22 cellular contexts compared by ENCODE assay signal in genomic region chr1:32374193-32374592, GRCh38. TPM values are rescaled to one million over a fixed set of nuclear protein-coding genes. Genes with fewer than 3 reads are reported as not detected.
DNase-seq lines count a peak whose midpoint lies in the region; ATAC-seq, FAIRE-seq and TF ChIP-seq lines count a peak whose summit lies in the region.
"Had no signal": no experiment of that assay in that cellular context is flagged by ENCODE, and none has a peak within 500 bp of the region (broad histone marks: within the 10 kb centered on the region; RNA-seq: fewer than 3 reads in every experiment).

No MANE protein-coding gene starts in this region.

- H3K4me1 Mint-ChIP-seq in astrocyte (ENCODE audit: low read depth, unreplicated experiment) (no peaks in the 10 kb centered on the region), memory B cell (peaks cover 17% of the 10 kb centered on the region)

- no peak overlapping the region for H3K4me3 Mint-ChIP-seq in astrocyte (ENCODE audit: unreplicated experiment)
- no peak overlapping the region for H3K4me3 Mint-ChIP-seq in memory B cell
- H3K4me3 Mint-ChIP-seq: CD4-positive, CD25-positive, alpha-beta regulatory T cell; CD8-positive, alpha-beta memory T cell had no signal

- H4K20me1 ChIP-seq in HepG2 (ENCODE audit: insufficient read depth, low read length): no peaks in the 10 kb centered on the region
- peaks cover 16% of the 10 kb centered on the region for H4K20me1 ChIP-seq in astrocyte (ENCODE audit: insufficient read depth, low read length)

- no peaks in the 10 kb centered on the region for H3K4me1 ChIP-seq in HepG2 (ENCODE audit: insufficient read depth, low read length)
- H3K4me1 ChIP-seq in right lobe of liver: no peaks in the 10 kb centered on the region
- H3K4me1 ChIP-seq in astrocyte (ENCODE audit: insufficient read depth, low read length): no peaks in the 10 kb centered on the region
- H3K4me1 ChIP-seq: BE2C, HAP-1 had no signal

- H3K79me2 ChIP-seq in HepG2 (ENCODE audit: insufficient read depth, low read length): no peaks in the 10 kb centered on the region
- no peaks in the 10 kb centered on the region for H3K79me2 ChIP-seq in astrocyte (ENCODE audit: insufficient read depth, low read length)

- intact Hi-C loops in HepG2 (cut with micrococcal nuclease; ENCODE audit: unreplicated experiment) (no loop called here), right lobe of liver (cut with DNase I) (no loop called here)

- no peak for TF ChIP-seq CTCF in HepG2 (CRISPR knock-in tag; IDR thresholded peaks at IDR 0.05)
- no peak for TF ChIP-seq CTCF in right lobe of liver (IDR thresholded peaks at IDR 0.05)
- no peak for TF ChIP-seq CTCF in astrocyte (IDR thresholded peaks at IDR 0.05; ENCODE audit: insufficient read depth, low read depth, low read length)

- H3K9me3 ChIP-seq in HepG2 (ENCODE audit: low read length): no peaks in the 10 kb centered on the region
- H3K9me3 ChIP-seq in right lobe of liver: no peaks in the 10 kb centered on the region
- H3K9me3 ChIP-seq in astrocyte (ENCODE audit: insufficient read depth, low read depth, low read length): no peaks in the 10 kb centered on the region
- H3K9me3 ChIP-seq: BE2C, HAP-1 had no signal

- no peak overlapping the region for H3K4me2 ChIP-seq in HepG2 (ENCODE audit: low read depth, low read length)
- no peak overlapping the region for H3K4me2 ChIP-seq in astrocyte (ENCODE audit: low read length)

- no peaks in the 10 kb centered on the region for H3K27me3 Mint-ChIP-seq in astrocyte (ENCODE audit: low read depth, unreplicated experiment)
- H3K27me3 Mint-ChIP-seq in memory B cell: no peaks in the 10 kb centered on the region
- H3K27me3 Mint-ChIP-seq: CD4-positive, CD25-positive, alpha-beta regulatory T cell; CD8-positive, alpha-beta memory T cell had no signal

- in situ Hi-C loops in HepG2 (cut with HindIII; ENCODE audit: extremely low pct_ligation_motif_present, low pct_unique_long_range_greater_than_20kb): no loop called here

- TSS peak; percentile 17 for BruUV-seq in HepG2 (replicated peaks; lab: Mats Ljungman, UMichigan)

- H2AFZ ChIP-seq in HepG2 (ENCODE audit: low read length) (no peak overlapping the region), astrocyte (ENCODE audit: low read depth, low read length) (no peak overlapping the region)
- H2AFZ ChIP-seq: GM23248 had no signal

- POLR2A ChIA-PET in HepG2 (lab: Yijun Ruan, JAX): interaction anchor here (1.4 kb wide), 1 partner anchor 22 kb away, joined by 3 read pairs; no protein-coding TSS in a partner anchor

- TF ChIP-seq EP300 in HepG2 (IDR thresholded peaks at IDR 0.05; ENCODE audit: low read depth in 2 of 2, low read length in 2 of 2) (no peak), HepG2 (CRISPR knock-in tag; IDR thresholded peaks at IDR 0.05; ENCODE audit: borderline replicate concordance) (no peak)

- DNase-seq in HepG2 (ENCODE audit: low spot score): no peak
- no peak for DNase-seq in right lobe of liver
- no peak for DNase-seq in astrocyte (ENCODE audit: low read depth)
- no peak for DNase-seq in memory B cell (ENCODE audit: low spot score in 2 of 2)
- no peak for DNase-seq in NCI-H2029 (lab: John Stamatoyannopoulos, UW)
- no peak for DNase-seq in RKO (ENCODE audit: low spot score)
- DNase-seq in superior temporal gyrus (ENCODE audit: extremely low spot score): no peak
- DNase-seq: ACHN; BE2C; C1 segment of cervical spinal cord; CD4-positive, CD25-positive, alpha-beta regulatory T cell; CD8-positive, alpha-beta memory T cell; COR-L47; DMS 273 treated with DMSO at 0.1 percent for 48 hours; DMS53; DND-41; EL; GM23248 had no signal

- no peaks in the 10 kb centered on the region for H3K9me3 Mint-ChIP-seq in astrocyte (ENCODE audit: unreplicated experiment)
- H3K9me3 Mint-ChIP-seq in memory B cell: no peaks in the 10 kb centered on the region
- H3K9me3 Mint-ChIP-seq: CD4-positive, CD25-positive, alpha-beta regulatory T cell; CD8-positive, alpha-beta memory T cell had no signal

- 76% methylated on average over 1 of the region's 1 CpG for WGBS in HepG2 (ENCODE audit: low lambda C conversion rate)
- 36% methylated on average over 1 of the region's 1 CpG for WGBS in right lobe of liver (ENCODE audit: insufficient coverage, low coverage, low lambda C conversion rate, missing lambda C conversion rate)

- CTCF ChIA-PET in HepG2 (lab: Yijun Ruan, JAX; ENCODE audit: low intra/inter-chr PET ratio, low total read pairs): no interaction called here

- H3K9ac ChIP-seq in HepG2 (ENCODE audit: insufficient read depth, low read depth, low read length) (no peak overlapping the region), astrocyte (ENCODE audit: low read length) (no peak overlapping the region)
- H3K9ac ChIP-seq: GM23248 had no signal

- H3K36me3 Mint-ChIP-seq in astrocyte (ENCODE audit: low read depth, unreplicated experiment) (peaks cover 31% of the 10 kb centered on the region), memory B cell (peaks cover 37% of the 10 kb centered on the region)

- H3K27ac Mint-ChIP-seq in astrocyte (ENCODE audit: unreplicated experiment) (peak overlapping the region; percentile 66), memory B cell (peak overlapping the region; percentile 41)

- FAIRE-seq in HepG2 (lab: Jason Lieb, UNC) (no peak), astrocyte (lab: Jason Lieb, UNC) (no peak)
- FAIRE-seq: A204.1, GM12878, GM19239 had no signal

- H3K27me3 ChIP-seq in HepG2 (ENCODE audit: control insufficient read depth in 1 of 2, insufficient read depth in 2 of 2, low read length in 2 of 2) (no peaks in the 10 kb centered on the region), right lobe of liver (no peaks in the 10 kb centered on the region), astrocyte (ENCODE audit: insufficient read depth, low read length) (no peaks in the 10 kb centered on the region)
- H3K27me3 ChIP-seq: BE2C had no signal

- peaks cover 40 to 76% of the 10 kb centered on the region in 2 experiments for H3K36me3 ChIP-seq in HepG2 (replicated peaks in 1 of 2; ENCODE audit: control insufficient read depth in 1 of 2, insufficient read depth in 2 of 2, low read length in 2 of 2)
- peaks cover 11 to 89% (median 39%) of the 10 kb centered on the region in 4 donors for H3K36me3 ChIP-seq in right lobe of liver
- H3K36me3 ChIP-seq in astrocyte (ENCODE audit: insufficient read depth, low read length): peaks cover 49% of the 10 kb centered on the region
- H3K36me3 ChIP-seq: BE2C had no signal

- H3K27ac ChIP-seq in HepG2 (ENCODE audit: extremely low read length, insufficient read depth, low read length) (no peak overlapping the region), right lobe of liver (no peak overlapping the region), astrocyte (ENCODE audit: low read depth, low read length) (no peak overlapping the region)
- H3K27ac ChIP-seq: GM23248 had no signal

- H3K4me3 ChIP-seq in HepG2 (replicated peaks in 1 of 3; ENCODE audit: insufficient read depth in 1 of 3, low read depth in 2 of 3, low read length in 3 of 3) (no peak overlapping the region), right lobe of liver (no peak overlapping the region), astrocyte (ENCODE audit: insufficient read depth, low read depth, low read length) (no peak overlapping the region)
- H3K4me3 ChIP-seq: GM12878, GM23248, HAP-1 had no signal

- no peak for ATAC-seq in HepG2
- ATAC-seq in right lobe of liver: no peak
- ATAC-seq in memory B cell (ENCODE audit: low read depth): no peak
- ATAC-seq: GM12878 had no signal

- TF ChIP-seq RAD21 in HepG2 (CRISPR knock-in tag; IDR thresholded peaks at IDR 0.05): no peak

- no peak for TF ChIP-seq POLR2A in HepG2 (IDR thresholded peaks at IDR 0.05; ENCODE audit: insufficient read depth in 1 of 2, low read depth in 2 of 2, low read length in 2 of 2)
- TF ChIP-seq POLR2A in right lobe of liver (IDR thresholded peaks at IDR 0.05): no peak

RNA-seq across cellular contexts. Expression of gene TSSK3, which starts 11.9 kb away (rescaled TPM):
- total RNA-seq in HepG2 (2016; rRNA removed; fragmentation: Illumina TruSeq; extraction: Trizol) (0.62 and 1.0 TPM in 2 replicates), right lobe of liver (1 to 10 TPM in 2 of 6 experiments, under 1 TPM in 4; 0.49 to 1.6 (median 0.85) TPM), astrocyte (0.32 and 0.87 TPM in 2 replicates)
- total RNA-seq in HepG2 (2016; cell fraction: cytosol; rRNA removed; fragmentation: Illumina TruSeq; extraction: Trizol; ENCODE audit: low read depth): not detected in 2 replicates
- 2.0 TPM in 1 of 2 replicates, not detected in the other for total RNA-seq in HepG2 (2016; cell fraction: insoluble cytoplasmic fraction; rRNA removed; fragmentation: Illumina TruSeq; extraction: Trizol)
- total RNA-seq in HepG2 (2016; cell fraction: membrane; rRNA removed; fragmentation: Illumina TruSeq; extraction: Trizol): 0.53 TPM in 1 of 2 replicates, not detected in the other
- 0.85 and 3.2 TPM in 2 replicates for total RNA-seq in HepG2 (2016; cell fraction: nucleus; rRNA removed; fragmentation: Illumina TruSeq; extraction: Trizol)
- polyA plus RNA-seq in HepG2 (2011; rRNA removed): 1.1 and 2.0 TPM in 2 replicates
- polyA plus RNA-seq in HepG2 (2011; cell fraction: cytosol; rRNA removed): 0.31 and 0.35 TPM in 2 replicates
- 5.2 and 6.5 TPM in 2 replicates for polyA plus RNA-seq in HepG2 (2011; cell fraction: nucleus; rRNA removed)
- 5.4 and 6.5 TPM in 2 replicates for polyA plus RNA-seq in HepG2 (2012)
- not detected in 2 replicates for polyA plus RNA-seq in HepG2 (2016; cell fraction: cytosol; fragmentation: Illumina TruSeq; extraction: Trizol; ENCODE audit: low read depth)
- polyA plus RNA-seq in HepG2 (2016; cell fraction: insoluble cytoplasmic fraction; fragmentation: Illumina TruSeq; extraction: Trizol; ENCODE audit: low read depth): 0.23 TPM in 1 of 2 replicates, not detected in the other
- 0.43 TPM in 1 of 2 replicates, not detected in the other for polyA plus RNA-seq in HepG2 (2016; cell fraction: membrane; fragmentation: Illumina TruSeq; extraction: Trizol; ENCODE audit: low read depth)
- polyA plus RNA-seq in HepG2 (2016; cell fraction: nucleus; fragmentation: Illumina TruSeq; extraction: Trizol; ENCODE audit: insufficient read depth, low read depth): 3.9 TPM in 2 replicates
- 1.1 and 2.7 TPM in 2 replicates for polyA minus RNA-seq in HepG2 (2011; rRNA and poly(A)+ RNA removed; ENCODE audit: low replicate concordance)
- not detected in 2 replicates for polyA minus RNA-seq in HepG2 (2011; cell fraction: cytosol; rRNA and poly(A)+ RNA removed)
- 2.3 and 3.6 TPM in 2 replicates for polyA minus RNA-seq in HepG2 (2011; cell fraction: nucleus; rRNA and poly(A)+ RNA removed)
- polyA plus RNA-seq: GM23248 had no signal

RNA-seq across cellular contexts. Expression of gene FAM229A, which starts 11.9 kb away (rescaled TPM):
- 0.31 and 3.2 TPM in 2 replicates for total RNA-seq in HepG2 (2016; rRNA removed; fragmentation: Illumina TruSeq; extraction: Trizol)
- total RNA-seq in HepG2 (2016; cell fraction: cytosol; rRNA removed; fragmentation: Illumina TruSeq; extraction: Trizol; ENCODE audit: low read depth): 0.71 TPM in 1 of 2 replicates, not detected in the other
- total RNA-seq in HepG2 (2016; cell fraction: insoluble cytoplasmic fraction; rRNA removed; fragmentation: Illumina TruSeq; extraction: Trizol): 0.46 and 3.1 TPM in 2 replicates
- 0.12 and 0.65 TPM in 2 replicates for total RNA-seq in HepG2 (2016; cell fraction: membrane; rRNA removed; fragmentation: Illumina TruSeq; extraction: Trizol)
- total RNA-seq in HepG2 (2016; cell fraction: nucleus; rRNA removed; fragmentation: Illumina TruSeq; extraction: Trizol): 3.2 and 5.0 TPM in 2 replicates
- 17.6 and 21.8 TPM in 2 replicates for polyA plus RNA-seq in HepG2 (2011; rRNA removed)
- polyA plus RNA-seq in HepG2 (2011; cell fraction: cytosol; rRNA removed): 2.4 and 5.1 TPM in 2 replicates
- 142 and 179 TPM in 2 replicates for polyA plus RNA-seq in HepG2 (2011; cell fraction: nucleus; rRNA removed)
- polyA plus RNA-seq in HepG2 (2012): 7.7 and 16.0 TPM in 2 replicates
- polyA plus RNA-seq in HepG2 (2016; cell fraction: cytosol; fragmentation: Illumina TruSeq; extraction: Trizol; ENCODE audit: low read depth): 0.22 and 0.24 TPM in 2 replicates
- 0.81 and 0.98 TPM in 2 replicates for polyA plus RNA-seq in HepG2 (2016; cell fraction: insoluble cytoplasmic fraction; fragmentation: Illumina TruSeq; extraction: Trizol; ENCODE audit: low read depth)
- polyA plus RNA-seq in HepG2 (2016; cell fraction: membrane; fragmentation: Illumina TruSeq; extraction: Trizol; ENCODE audit: low read depth): 0.13 and 0.55 TPM in 2 replicates
- 26.3 and 28.4 TPM in 2 replicates for polyA plus RNA-seq in HepG2 (2016; cell fraction: nucleus; fragmentation: Illumina TruSeq; extraction: Trizol; ENCODE audit: insufficient read depth, low read depth)
- 6.1 and 8.3 TPM in 2 replicates for polyA minus RNA-seq in HepG2 (2011; rRNA and poly(A)+ RNA removed; ENCODE audit: low replicate concordance)
- 1.3 and 1.8 TPM in 2 replicates for polyA minus RNA-seq in HepG2 (2011; cell fraction: cytosol; rRNA and poly(A)+ RNA removed)
- polyA minus RNA-seq in HepG2 (2011; cell fraction: nucleus; rRNA and poly(A)+ RNA removed): 16.6 and 17.9 TPM in 2 replicates
- 1 to 10 TPM; 1.3 to 7.8 (median 5.3) TPM for total RNA-seq in right lobe of liver
- 3.5 and 4.2 TPM in 2 replicates for total RNA-seq in astrocyte

RNA-seq across cellular contexts. Expression of gene BSDC1, which starts 20.0 kb away (rescaled TPM):
- total RNA-seq in HepG2 (2016; rRNA removed; fragmentation: Illumina TruSeq; extraction: Trizol) (33.2 and 40.3 TPM in 2 replicates), right lobe of liver (10 to 100 TPM; 44.5 to 73.1 (median 62.1) TPM), astrocyte (71.9 and 73.1 TPM in 2 replicates)
- total RNA-seq in HepG2 (2016; cell fraction: cytosol; rRNA removed; fragmentation: Illumina TruSeq; extraction: Trizol; ENCODE audit: low read depth): 10.7 and 10.9 TPM in 2 replicates
- total RNA-seq in HepG2 (2016; cell fraction: insoluble cytoplasmic fraction; rRNA removed; fragmentation: Illumina TruSeq; extraction: Trizol): 35.8 and 41.1 TPM in 2 replicates
- total RNA-seq in HepG2 (2016; cell fraction: membrane; rRNA removed; fragmentation: Illumina TruSeq; extraction: Trizol): 15.7 and 16.3 TPM in 2 replicates
- total RNA-seq in HepG2 (2016; cell fraction: nucleus; rRNA removed; fragmentation: Illumina TruSeq; extraction: Trizol): 35.4 and 45.5 TPM in 2 replicates
- 64.2 and 81.8 TPM in 2 replicates for polyA plus RNA-seq in HepG2 (2011; rRNA removed)
- 39.7 and 41.1 TPM in 2 replicates for polyA plus RNA-seq in HepG2 (2011; cell fraction: cytosol; rRNA removed)
- polyA plus RNA-seq in HepG2 (2011; cell fraction: nucleus; rRNA removed): 145 and 160 TPM in 2 replicates
- 41.1 and 50.3 TPM in 2 replicates for polyA plus RNA-seq in HepG2 (2012)
- polyA plus RNA-seq in HepG2 (2016; cell fraction: cytosol; fragmentation: Illumina TruSeq; extraction: Trizol; ENCODE audit: low read depth): 2.1 and 2.8 TPM in 2 replicates
- 28.1 and 29.2 TPM in 2 replicates for polyA plus RNA-seq in HepG2 (2016; cell fraction: insoluble cytoplasmic fraction; fragmentation: Illumina TruSeq; extraction: Trizol; ENCODE audit: low read depth)
- polyA plus RNA-seq in HepG2 (2016; cell fraction: membrane; fragmentation: Illumina TruSeq; extraction: Trizol; ENCODE audit: low read depth): 5.8 and 6.2 TPM in 2 replicates
- polyA plus RNA-seq in HepG2 (2016; cell fraction: nucleus; fragmentation: Illumina TruSeq; extraction: Trizol; ENCODE audit: insufficient read depth, low read depth): 54.5 and 62.2 TPM in 2 replicates
- polyA minus RNA-seq in HepG2 (2011; rRNA and poly(A)+ RNA removed; ENCODE audit: low replicate concordance): 42.3 and 46.5 TPM in 2 replicates
- 22.8 and 24.4 TPM in 2 replicates for polyA minus RNA-seq in HepG2 (2011; cell fraction: cytosol; rRNA and poly(A)+ RNA removed)
- polyA minus RNA-seq in HepG2 (2011; cell fraction: nucleus; rRNA and poly(A)+ RNA removed): 68.5 and 83.3 TPM in 2 replicates

RNA-seq across cellular contexts. Expression of gene MARCKSL1, which starts 38.2 kb away (rescaled TPM):
- total RNA-seq in HepG2 (2016; rRNA removed; fragmentation: Illumina TruSeq; extraction: Trizol): 81.9 and 85.1 TPM in 2 replicates
- 39.3 and 48.2 TPM in 2 replicates for total RNA-seq in HepG2 (2016; cell fraction: cytosol; rRNA removed; fragmentation: Illumina TruSeq; extraction: Trizol; ENCODE audit: low read depth)
- total RNA-seq in HepG2 (2016; cell fraction: insoluble cytoplasmic fraction; rRNA removed; fragmentation: Illumina TruSeq; extraction: Trizol): 79.9 and 80.4 TPM in 2 replicates
- 99.4 and 121 TPM in 2 replicates for total RNA-seq in HepG2 (2016; cell fraction: membrane; rRNA removed; fragmentation: Illumina TruSeq; extraction: Trizol)
- total RNA-seq in HepG2 (2016; cell fraction: nucleus; rRNA removed; fragmentation: Illumina TruSeq; extraction: Trizol): 41.2 and 48.0 TPM in 2 replicates
- 134 and 155 TPM in 2 replicates for polyA plus RNA-seq in HepG2 (2011; rRNA removed)
- 175 and 198 TPM in 2 replicates for polyA plus RNA-seq in HepG2 (2011; cell fraction: cytosol; rRNA removed)
- 42.9 and 54.2 TPM in 2 replicates for polyA plus RNA-seq in HepG2 (2011; cell fraction: nucleus; rRNA removed)
- polyA plus RNA-seq in HepG2 (2012): 93.4 and 110 TPM in 2 replicates
- 130 and 155 TPM in 2 replicates for polyA plus RNA-seq in HepG2 (2016; cell fraction: cytosol; fragmentation: Illumina TruSeq; extraction: Trizol; ENCODE audit: low read depth)
- polyA plus RNA-seq in HepG2 (2016; cell fraction: insoluble cytoplasmic fraction; fragmentation: Illumina TruSeq; extraction: Trizol; ENCODE audit: low read depth): 249 and 301 TPM in 2 replicates
- 253 and 267 TPM in 2 replicates for polyA plus RNA-seq in HepG2 (2016; cell fraction: membrane; fragmentation: Illumina TruSeq; extraction: Trizol; ENCODE audit: low read depth)
- polyA plus RNA-seq in HepG2 (2016; cell fraction: nucleus; fragmentation: Illumina TruSeq; extraction: Trizol; ENCODE audit: insufficient read depth, low read depth): 142 and 146 TPM in 2 replicates
- 31.7 and 183 TPM in 2 replicates for polyA minus RNA-seq in HepG2 (2011; rRNA and poly(A)+ RNA removed; ENCODE audit: low replicate concordance)
- 56.3 and 59.3 TPM in 2 replicates for polyA minus RNA-seq in HepG2 (2011; cell fraction: cytosol; rRNA and poly(A)+ RNA removed)
- 34.6 and 44.4 TPM in 2 replicates for polyA minus RNA-seq in HepG2 (2011; cell fraction: nucleus; rRNA and poly(A)+ RNA removed)
- total RNA-seq in right lobe of liver: 10 to 100 TPM in 5 of 6 experiments, 1 to 10 TPM in 1; 10.0 to 24.4 (median 14.2) TPM
- 185 and 213 TPM in 2 replicates for total RNA-seq in astrocyte
